In the genomic region with DNA sequence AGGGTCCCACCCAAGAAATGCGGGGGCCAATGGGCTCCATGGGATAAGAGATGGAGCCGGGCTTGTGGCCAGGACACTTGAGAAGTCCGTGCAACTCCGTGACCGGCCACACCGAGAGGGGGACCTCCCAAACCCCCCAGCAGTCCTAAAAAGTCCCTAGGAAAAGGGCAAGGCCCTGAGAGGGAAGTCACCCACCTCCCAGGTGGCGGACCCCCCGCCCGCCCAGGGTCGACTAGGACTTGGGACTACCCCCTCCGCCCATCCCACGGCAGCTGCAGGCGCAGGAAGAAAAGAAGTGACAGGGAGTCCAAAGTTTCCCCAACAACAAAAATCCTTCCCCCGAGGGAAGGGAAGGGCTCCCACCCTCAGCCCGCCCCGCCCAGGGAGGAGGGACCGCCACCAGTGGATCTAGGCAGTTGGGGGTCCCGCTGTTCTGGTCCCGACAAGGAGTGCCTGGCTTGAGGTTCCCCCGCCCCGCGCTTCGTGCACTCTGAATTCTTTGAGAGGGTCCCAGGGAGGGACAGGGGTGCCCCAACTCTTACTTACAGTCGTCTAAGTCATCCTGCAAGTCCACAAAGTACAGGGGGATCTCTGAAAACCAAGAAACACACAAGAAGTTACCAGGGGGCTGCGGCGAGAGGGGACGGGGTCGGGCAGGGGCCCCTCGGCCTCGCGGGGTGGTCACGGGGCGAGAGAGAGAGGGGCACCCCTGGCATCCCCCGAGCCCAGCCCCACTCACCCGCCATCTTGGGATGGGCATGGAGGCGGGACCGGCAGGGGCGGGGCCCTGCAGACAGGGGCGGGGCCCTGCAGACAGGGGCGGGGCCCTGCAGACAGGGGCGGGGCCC, we compare ENCODE assay signal across 8 cellular contexts. TPM values are rescaled to one million over a fixed set of nuclear protein-coding genes. Genes with fewer than 3 reads are reported as not detected.
DNase-seq lines count a peak whose midpoint lies in the region; ATAC-seq and TF ChIP-seq lines count a peak whose summit lies in the region.

No MANE protein-coding gene starts in this region.

- TF ChIP-seq EP300 in neural cell (conservative IDR thresholded peaks at IDR 0.05; ENCODE audit: poor library complexity, severe bottlenecking), result no peak

- TF ChIP-seq POLR2A in HCT116 (IDR thresholded peaks at IDR 0.05; ENCODE audit: borderline replicate concordance, extremely low read depth, insufficient read depth, insufficient read length), result peak; percentile 9

- no peaks in the 10 kb centered on the region for H3K27me3 Mint-ChIP-seq in activated T-helper 1 cell treated with anti-CD3 and anti-CD28 coated beads, Interleukin-12 subunit alpha, Interleukin-12 subunit beta, Interleukin-2, Interleukin-4 antibody, amounts not matched to agents 30 ng/mL and 10 ng/mL and 1 ng/mL, durations not matched to agents 14 hours and 24 hours and 36 hours (ENCODE audit: insufficient read depth)

- H3K9ac ChIP-seq in HCT116 (ENCODE audit: low read length) (peak overlapping the region; percentile 73), neural cell (ENCODE audit: low read length) (no peak overlapping the region)

- intact Hi-C loops in HCT116 (cut with micrococcal nuclease), result no loop called here
- intact Hi-C loops in activated T-helper 1 cell treated with anti-CD3 and anti-CD28 coated beads, Interleukin-12 subunit alpha, Interleukin-12 subunit beta, Interleukin-2, Interleukin-4 antibody, amounts not matched to agents 30 ng/mL and 10 ng/mL and 1 ng/mL, durations not matched to agents 14 hours and 24 hours and 36 hours (cut with micrococcal nuclease), result loop anchor here (1.0 to 5.0 kb wide), 7 partner anchors 57 to 916 kb away; a partner anchor contains a TSS

- DNase-seq in DMS 273 (lab: John Stamatoyannopoulos, UW; ENCODE audit: unreplicated experiment) (peak; percentile 66), DMS 273 treated with DMSO at 0.1 percent for 48 hours (lab: John Stamatoyannopoulos, UW) (no peak), HCT116 (ENCODE audit: low read depth, low spot score) (no peak), NCI-H146 (lab: John Stamatoyannopoulos, UW) (peak; percentile 61), fibroblast of pulmonary artery (ENCODE audit: low read depth) (peak; percentile 63), inferior parietal cortex (ENCODE audit: extremely low spot score) (no peak)
- DNase-seq in activated T-helper 1 cell treated with anti-CD3 and anti-CD28 coated beads, Interleukin-12 subunit alpha, Interleukin-12 subunit beta, Interleukin-2, Interleukin-4 antibody, amounts not matched to agents 30 ng/mL and 10 ng/mL and 1 ng/mL, durations not matched to agents 14 hours and 24 hours and 36 hours (ENCODE audit: low spot score), result peak; percentile 66

- H2AFZ ChIP-seq in HCT116 (ENCODE audit: low read depth, low read length, poor library complexity, severe bottlenecking), result peak overlapping the region; percentile 60
- H2AFZ ChIP-seq in neural cell (ENCODE audit: low read depth, low read length), result no peak overlapping the region

- H3F3A ChIP-seq in neural cell (ENCODE audit: insufficient read depth, low read length, poor library complexity, severe bottlenecking), result peaks cover 3% of the 10 kb centered on the region

- POLR2A ChIA-PET in HCT116 (lab: Charles Lee), result no interaction called here

- TF ChIP-seq RAD21 in HCT116 (IDR thresholded peaks at IDR 0.05; ENCODE audit: low read depth), result no peak
- TF ChIP-seq RAD21 in neural cell (conservative IDR thresholded peaks at IDR 0.05), result no peak

- H3K27me3 ChIP-seq in HCT116 (ENCODE audit: insufficient read depth, low read length) (no peaks in the 10 kb centered on the region), neural cell (ENCODE audit: insufficient read depth, low read depth, low read length) (no peaks in the 10 kb centered on the region)

- peak overlapping the region; percentile 88 for H3K27ac Mint-ChIP-seq in activated T-helper 1 cell treated with anti-CD3 and anti-CD28 coated beads, Interleukin-12 subunit alpha, Interleukin-12 subunit beta, Interleukin-2, Interleukin-4 antibody, amounts not matched to agents 30 ng/mL and 10 ng/mL and 1 ng/mL, durations not matched to agents 14 hours and 24 hours and 36 hours

- H3K9me3 Mint-ChIP-seq in activated T-helper 1 cell treated with anti-CD3 and anti-CD28 coated beads, Interleukin-12 subunit alpha, Interleukin-12 subunit beta, Interleukin-2, Interleukin-4 antibody, amounts not matched to agents 30 ng/mL and 10 ng/mL and 1 ng/mL, durations not matched to agents 14 hours and 24 hours and 36 hours, result no peaks in the 10 kb centered on the region

- H3K4me1 ChIP-seq in HCT116 (ENCODE audit: control insufficient read depth in 1 of 2, insufficient read depth in 2 of 2, low read length in 2 of 2), result peaks cover 9 to 30% of the 10 kb centered on the region in 2 experiments; a peak in 3 of 4 replicates

- CTCF ChIA-PET in HCT116 (lab: Charles Lee), result no interaction called here

- RAD21 ChIA-PET in HCT116 (lab: Charles Lee; ENCODE audit: low non-redundant PET in 1 of 2, low total read pairs in 2 of 2, uncharacterized antibody in 2 of 2, unreplicated experiment in 2 of 2), result no interaction called here

- H3K36me3 ChIP-seq in HCT116 (ENCODE audit: control insufficient read depth in 1 of 2, insufficient read depth in 2 of 2, low read length in 2 of 2) (peaks cover 0 to 7% of the 10 kb centered on the region in 2 experiments; a peak in 1 of 4 replicates), neural cell (ENCODE audit: insufficient read depth, low read length) (no peaks in the 10 kb centered on the region)

- H3K9me2 ChIP-seq in HCT116 (ENCODE audit: insufficient read depth), result no peaks in the 10 kb centered on the region
- no peaks in the 10 kb centered on the region for H3K9me2 ChIP-seq in neural cell (ENCODE audit: insufficient read depth, low read length)

- peaks cover 70% of the 10 kb centered on the region for H3K4me1 Mint-ChIP-seq in activated T-helper 1 cell treated with anti-CD3 and anti-CD28 coated beads, Interleukin-12 subunit alpha, Interleukin-12 subunit beta, Interleukin-2, Interleukin-4 antibody, amounts not matched to agents 30 ng/mL and 10 ng/mL and 1 ng/mL, durations not matched to agents 14 hours and 24 hours and 36 hours (ENCODE audit: low read depth)

- no TSS peak for BruUV-seq in HCT116 (replicated peaks; lab: Mats Ljungman, UMichigan)

- H4K20me1 ChIP-seq in HCT116 (ENCODE audit: insufficient read depth), result no peaks in the 10 kb centered on the region
- H4K20me1 ChIP-seq in neural cell (ENCODE audit: insufficient read depth), result no peaks in the 10 kb centered on the region

- TF ChIP-seq CTCF in HCT116 (IDR thresholded peaks at IDR 0.05 in 2 of 3, conservative IDR thresholded peaks at IDR 0.05 in 1 of 3; ENCODE audit: borderline replicate concordance in 1 of 3, insufficient read depth in 1 of 3, low read depth in 2 of 3, low read length in 2 of 3) (no peak), fibroblast of pulmonary artery (IDR thresholded peaks at IDR 0.05; ENCODE audit: low read length, missing control alignments) (no peak), neural cell (IDR thresholded peaks at IDR 0.05; ENCODE audit: poor library complexity, severe bottlenecking) (no peak)

- H3K9me3 ChIP-seq in HCT116 (ENCODE audit: control insufficient read depth in 1 of 2, insufficient read depth in 1 of 2, low read depth in 1 of 2, low read length in 2 of 2) (no peaks in the 10 kb centered on the region), neural cell (ENCODE audit: low read length) (no peaks in the 10 kb centered on the region)

- peak; percentile 79 for ATAC-seq in HCT116

- peak overlapping the region; percentile 56 for H3K27ac ChIP-seq in HCT116 (ENCODE audit: low read depth, low read length)
- no peak overlapping the region for H3K27ac ChIP-seq in neural cell (ENCODE audit: low read length)

- H3K79me2 ChIP-seq in HCT116 (ENCODE audit: insufficient read depth, low read length) (peaks cover 19% of the 10 kb centered on the region), neural cell (replicated peaks; ENCODE audit: insufficient read depth, low read length) (no peaks in the 10 kb centered on the region)

- H3K36me3 Mint-ChIP-seq in activated T-helper 1 cell treated with anti-CD3 and anti-CD28 coated beads, Interleukin-12 subunit alpha, Interleukin-12 subunit beta, Interleukin-2, Interleukin-4 antibody, amounts not matched to agents 30 ng/mL and 10 ng/mL and 1 ng/mL, durations not matched to agents 14 hours and 24 hours and 36 hours (ENCODE audit: low read depth), result peaks cover 36% of the 10 kb centered on the region

- H3K4me2 ChIP-seq in HCT116 (ENCODE audit: low read length) (peak overlapping the region; percentile 86), neural cell (ENCODE audit: low read length) (no peak overlapping the region)

- peak overlapping the region; percentile 88 for H3K4me3 Mint-ChIP-seq in activated T-helper 1 cell treated with anti-CD3 and anti-CD28 coated beads, Interleukin-12 subunit alpha, Interleukin-12 subunit beta, Interleukin-2, Interleukin-4 antibody, amounts not matched to agents 30 ng/mL and 10 ng/mL and 1 ng/mL, durations not matched to agents 14 hours and 24 hours and 36 hours

- H3K4me3 ChIP-seq in HCT116 (replicated peaks in 1 of 2; ENCODE audit: low read depth in 1 of 2, low read length in 2 of 2) (peak overlapping the region; percentile 86 to 94), fibroblast of pulmonary artery (replicated peaks; ENCODE audit: low read depth, low read length) (peak overlapping the region; percentile 79), neural cell (ENCODE audit: low read length) (peak overlapping the region; percentile 60)

TF ChIP-seq in HCT116, 20 proteins besides CTCF, POLR2A, EP300 and RAD21 (continues in another document):
- TF ChIP-seq SP1 (IDR thresholded peaks at IDR 0.05; ENCODE audit: low read depth) (peak; percentile 51; the same call in 1 of the 2 replicates), CBX3 (IDR thresholded peaks at IDR 0.05; ENCODE audit: low read depth) (no peak)

TF ChIP-seq in neural cell, 6 proteins besides CTCF, POLR2A, EP300 and RAD21 (continues in another document):
- no peak for TF ChIP-seq SMC3 (conservative IDR thresholded peaks at IDR 0.05; ENCODE audit: poor library complexity)
- no peak for TF ChIP-seq MXI1 (conservative IDR thresholded peaks at IDR 0.05; ENCODE audit: poor library complexity, severe bottlenecking)
- TF ChIP-seq EZH2 (IDR thresholded peaks at IDR 0.05; ENCODE audit: borderline replicate concordance, insufficient read depth, low read length, poor library complexity, severe bottlenecking), result no peak
- TF ChIP-seq TAF1 (IDR thresholded peaks at IDR 0.05; ENCODE audit: low read depth), result no peak

RNA-seq across cellular contexts. Expression of a gene that starts 0.6 kb away (rescaled TPM):
- total RNA-seq in HCT116 (2021; ENCODE audit: unreplicated experiment), result 9.9 TPM
- polyA plus RNA-seq in HCT116 (2012), result 3.3 TPM in 2 replicates
- 16.9 and 19.2 TPM in 2 replicates for total RNA-seq in activated T-helper 1 cell treated with anti-CD3 and anti-CD28 coated beads, Interleukin-12 subunit alpha, Interleukin-12 subunit beta, Interleukin-2, Interleukin-4 antibody, amounts not matched to agents 30 ng/mL and 10 ng/mL and 1 ng/mL, durations not matched to agents 14 hours and 24 hours and 36 hours
- 14.5 and 15.7 TPM in 2 replicates for polyA plus RNA-seq in neural cell
- 25.8 and 31.8 TPM in 2 replicates for polyA minus RNA-seq in neural cell

Comparison
In these comparisons a context has a peak if more than half of its experiments do, and no peak if none do; other contexts are left out.
1. DNase-seq: peak in DMS 273 (single experiment), NCI-H146 (single experiment), activated T-helper 1 cell treated with anti-CD3 and anti-CD28 coated beads, Interleukin-12 subunit alpha, Interleukin-12 subunit beta, Interleukin-2, Interleukin-4 antibody, amounts not matched to agents 30 ng/mL and 10 ng/mL and 1 ng/mL, durations not matched to agents 14 hours and 24 hours and 36 hours (single experiment) and fibroblast of pulmonary artery (single experiment); none in DMS 273 treated with DMSO at 0.1 percent for 48 hours (single experiment), HCT116 (single experiment) and inferior parietal cortex (single experiment).
2. Peak in every context shown above with its lines, with median percentiles within 50 percentile points of each other: H3K4me3 ChIP-seq.